ENCODE assay signal across 27 cellular contexts in the genomic region with DNA sequence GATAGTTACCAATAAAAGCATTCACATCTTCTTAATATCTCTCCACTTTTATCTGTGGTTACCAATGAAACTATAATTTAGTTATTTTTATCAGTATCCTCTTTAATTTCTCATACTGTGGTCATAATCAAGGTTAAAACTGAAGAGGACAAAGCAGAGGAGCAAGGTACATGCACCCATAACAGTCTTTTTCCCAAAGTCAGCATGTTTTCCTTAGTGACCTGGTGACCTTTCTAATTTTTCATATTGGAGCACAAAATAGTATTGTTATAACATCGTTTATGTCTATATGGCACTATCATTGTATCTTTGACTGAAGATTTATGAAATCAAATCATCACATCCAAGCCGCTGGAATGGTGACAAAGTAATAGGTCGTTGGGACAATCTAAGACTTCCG.
"Had no signal": no experiment of that assay in that cellular context is flagged by ENCODE, and none has a peak within 500 bp of the region (broad histone marks: within the 10 kb centered on the region; RNA-seq: fewer than 3 reads in every experiment).

No MANE protein-coding gene starts in this region.

- H3K36me3 ChIP-seq: stomach, suprapubic skin, thoracic aorta, thyroid gland, tibial artery, tibial nerve, transverse colon, upper lobe of left lung, upper lobe of right lung, uterus, vagina had no signal

- DNase-seq: stimulated activated CD4-positive, alpha-beta T cell treated with anti-CD3 and anti-CD28 coated beads, Interleukin-2, amount 100 ng/mL, for 48 hours; stimulated activated CD4-positive, alpha-beta T cell treated with anti-CD3 and anti-CD28 coated beads, Interleukin-4, amount 100 ng/mL, for 1 hour; stimulated activated CD4-positive, alpha-beta T cell treated with anti-CD3 and anti-CD28 coated beads, Interleukin-4, amount 100 ng/mL, for 24 hours; stimulated activated CD4-positive, alpha-beta T cell treated with anti-CD3 and anti-CD28 coated beads, Interleukin-4, amount 100 ng/mL, for 4 hours; stimulated activated CD8-positive, alpha-beta memory T cell treated with anti-CD3 and anti-CD28 coated beads, Interleukin-4, amount 100 ng/mL, for 48 hours; stimulated activated naive B cell treated with anti-CD40 and anti-IgM and Interleukin-4, amounts not matched to agents 10 μg/mL and 1 μg/mL and 100 μg/mL, for 72 hours; stimulated activated naive CD4-positive, alpha-beta T cell; stimulated activated naive CD4-positive, alpha-beta T cell treated with Interleukin-2 at 50 U/mL for 16 hours; stimulated activated naive CD8-positive, alpha-beta T cell treated with anti-CD3 and anti-CD28 coated beads, Interleukin-15, amount 100 ng/mL, for 72 hours; stimulated activated naive CD8-positive, alpha-beta T cell treated with anti-CD3 and anti-CD28 coated beads, Interleukin-15, Interleukin-2, amounts not matched to agents 100 U/mL and 50 U/mL, for 24 hours; stomach; substantia nigra; testis; thyroid gland; tibial artery; transverse colon; trophoblast cell; upper lobe of left lung; upper lobe of right lung; uterus had no signal

- H3K9me3 ChIP-seq: stomach, suprapubic skin, testis, thoracic aorta, thyroid gland, tibial artery, tibial nerve, transverse colon, upper lobe of left lung, upper lobe of right lung, uterus, vagina had no signal

- H3K4me1 ChIP-seq: stomach, suprapubic skin, testis, thyroid gland, tibial artery, tibial nerve, transverse colon, upper lobe of left lung, upper lobe of right lung, uterus, vagina had no signal

- FAIRE-seq: urothelium cell line had no signal

- H3K4me3 ChIP-seq: stomach, suprapubic skin, testis, thoracic aorta, thyroid gland, tibial artery, tibial nerve, transverse colon, upper lobe of left lung, upper lobe of right lung, uterus, vagina had no signal

- ATAC-seq: stimulated activated effector memory CD8-positive, alpha-beta T cell treated with anti-CD3 and anti-CD28 coated beads, Interleukin-12 subunit alpha, Interleukin-12 subunit beta, amount 100 ng/mL, for 72 hours; stimulated activated memory B cell treated with anti-CD40 and anti-IgM and Interleukin-4, amounts not matched to agents 10 μg/mL and 1 μg/mL and 100 μg/mL, for 72 hours; stimulated activated naive B cell treated with anti-CD40 and anti-IgM and Interleukin-4, amounts not matched to agents 10 μg/mL and 1 μg/mL and 100 μg/mL, for 72 hours; stimulated activated naive CD8-positive, alpha-beta T cell treated with anti-CD3 and anti-CD28 coated beads, Interleukin-15, amount 100 ng/mL, for 72 hours; stimulated activated naive CD8-positive, alpha-beta T cell treated with anti-CD3 and anti-CD28 coated beads, Interleukin-15, Interleukin-2, amounts not matched to agents 100 U/mL and 50 U/mL, for 24 hours; upper lobe of right lung had no signal

- H3K27me3 ChIP-seq: suprapubic skin, testis, thyroid gland, tibial artery, tibial nerve, transverse colon, upper lobe of left lung, upper lobe of right lung, uterus, vagina had no signal

- H3K27ac ChIP-seq: stomach, suprapubic skin, testis, thoracic aorta, thyroid gland, tibial artery, tibial nerve, transverse colon, upper lobe of left lung, upper lobe of right lung, uterus, vagina had no signal
